Comparison of ENCODE assay signal across 1 cellular context in genomic region chr9:136599074-136599531, GRCh38.
TF ChIP-seq lines count a peak whose summit lies in the region.

No MANE protein-coding gene starts in this region.

TF ChIP-seq in GM23338, 12 proteins besides CTCF, POLR2A, EP300 and RAD21 (continued from another document):
- TF ChIP-seq, protein P1, sequence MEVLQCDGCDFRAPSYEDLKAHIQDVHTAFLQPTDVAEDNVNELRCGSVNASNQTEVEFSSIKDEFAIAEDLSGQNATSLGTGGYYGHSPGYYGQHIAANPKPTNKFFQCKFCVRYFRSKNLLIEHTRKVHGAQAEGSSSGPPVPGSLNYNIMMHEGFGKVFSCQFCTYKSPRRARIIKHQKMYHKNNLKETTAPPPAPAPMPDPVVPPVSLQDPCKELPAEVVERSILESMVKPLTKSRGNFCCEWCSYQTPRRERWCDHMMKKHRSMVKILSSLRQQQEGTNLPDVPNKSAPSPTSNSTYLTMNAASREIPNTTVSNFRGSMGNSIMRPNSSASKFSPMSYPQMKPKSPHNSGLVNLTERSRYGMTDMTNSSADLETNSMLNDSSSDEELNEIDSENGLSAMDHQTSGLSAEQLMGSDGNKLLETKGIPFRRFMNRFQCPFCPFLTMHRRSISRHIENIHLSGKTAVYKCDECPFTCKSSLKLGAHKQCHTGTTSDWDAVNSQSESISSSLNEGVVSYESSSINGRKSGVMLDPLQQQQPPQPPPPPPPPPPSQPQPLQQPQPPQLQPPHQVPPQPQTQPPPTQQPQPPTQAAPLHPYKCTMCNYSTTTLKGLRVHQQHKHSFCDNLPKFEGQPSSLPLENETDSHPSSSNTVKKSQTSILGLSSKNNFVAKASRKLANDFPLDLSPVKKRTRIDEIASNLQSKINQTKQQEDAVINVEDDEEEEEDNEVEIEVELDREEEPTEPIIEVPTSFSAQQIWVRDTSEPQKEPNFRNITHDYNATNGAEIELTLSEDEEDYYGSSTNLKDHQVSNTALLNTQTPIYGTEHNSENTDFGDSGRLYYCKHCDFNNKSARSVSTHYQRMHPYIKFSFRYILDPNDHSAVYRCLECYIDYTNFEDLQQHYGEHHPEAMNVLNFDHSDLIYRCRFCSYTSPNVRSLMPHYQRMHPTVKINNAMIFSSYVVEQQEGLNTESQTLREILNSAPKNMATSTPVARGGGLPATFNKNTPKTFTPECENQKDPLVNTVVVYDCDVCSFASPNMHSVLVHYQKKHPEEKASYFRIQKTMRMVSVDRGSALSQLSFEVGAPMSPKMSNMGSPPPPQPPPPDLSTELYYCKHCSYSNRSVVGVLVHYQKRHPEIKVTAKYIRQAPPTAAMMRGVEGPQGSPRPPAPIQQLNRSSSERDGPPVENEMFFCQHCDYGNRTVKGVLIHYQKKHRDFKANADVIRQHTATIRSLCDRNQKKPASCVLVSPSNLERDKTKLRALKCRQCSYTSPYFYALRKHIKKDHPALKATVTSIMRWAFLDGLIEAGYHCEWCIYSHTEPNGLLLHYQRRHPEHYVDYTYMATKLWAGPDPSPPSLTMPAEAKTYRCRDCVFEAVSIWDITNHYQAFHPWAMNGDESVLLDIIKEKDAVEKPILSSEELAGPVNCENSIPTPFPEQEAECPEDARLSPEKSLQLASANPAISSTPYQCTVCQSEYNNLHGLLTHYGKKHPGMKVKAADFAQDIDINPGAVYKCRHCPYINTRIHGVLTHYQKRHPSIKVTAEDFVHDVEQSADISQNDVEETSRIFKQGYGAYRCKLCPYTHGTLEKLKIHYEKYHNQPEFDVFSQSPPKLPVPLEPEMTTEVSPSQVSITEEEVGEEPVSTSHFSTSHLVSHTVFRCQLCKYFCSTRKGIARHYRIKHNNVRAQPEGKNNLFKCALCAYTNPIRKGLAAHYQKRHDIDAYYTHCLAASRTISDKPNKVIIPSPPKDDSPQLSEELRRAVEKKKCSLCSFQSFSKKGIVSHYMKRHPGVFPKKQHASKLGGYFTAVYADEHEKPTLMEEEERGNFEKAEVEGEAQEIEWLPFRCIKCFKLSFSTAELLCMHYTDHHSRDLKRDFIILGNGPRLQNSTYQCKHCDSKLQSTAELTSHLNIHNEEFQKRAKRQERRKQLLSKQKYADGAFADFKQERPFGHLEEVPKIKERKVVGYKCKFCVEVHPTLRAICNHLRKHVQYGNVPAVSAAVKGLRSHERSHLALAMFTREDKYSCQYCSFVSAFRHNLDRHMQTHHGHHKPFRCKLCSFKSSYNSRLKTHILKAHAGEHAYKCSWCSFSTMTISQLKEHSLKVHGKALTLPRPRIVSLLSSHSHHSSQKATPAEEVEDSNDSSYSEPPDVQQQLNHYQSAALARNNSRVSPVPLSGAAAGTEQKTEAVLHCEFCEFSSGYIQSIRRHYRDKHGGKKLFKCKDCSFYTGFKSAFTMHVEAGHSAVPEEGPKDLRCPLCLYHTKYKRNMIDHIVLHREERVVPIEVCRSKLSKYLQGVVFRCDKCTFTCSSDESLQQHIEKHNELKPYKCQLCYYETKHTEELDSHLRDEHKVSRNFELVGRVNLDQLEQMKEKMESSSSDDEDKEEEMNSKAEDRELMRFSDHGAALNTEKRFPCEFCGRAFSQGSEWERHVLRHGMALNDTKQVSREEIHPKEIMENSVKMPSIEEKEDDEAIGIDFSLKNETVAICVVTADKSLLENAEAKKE (CRISPR knock-in tag; IDR thresholded peaks at IDR 0.05): no peak
- TF ChIP-seq, protein P2, sequence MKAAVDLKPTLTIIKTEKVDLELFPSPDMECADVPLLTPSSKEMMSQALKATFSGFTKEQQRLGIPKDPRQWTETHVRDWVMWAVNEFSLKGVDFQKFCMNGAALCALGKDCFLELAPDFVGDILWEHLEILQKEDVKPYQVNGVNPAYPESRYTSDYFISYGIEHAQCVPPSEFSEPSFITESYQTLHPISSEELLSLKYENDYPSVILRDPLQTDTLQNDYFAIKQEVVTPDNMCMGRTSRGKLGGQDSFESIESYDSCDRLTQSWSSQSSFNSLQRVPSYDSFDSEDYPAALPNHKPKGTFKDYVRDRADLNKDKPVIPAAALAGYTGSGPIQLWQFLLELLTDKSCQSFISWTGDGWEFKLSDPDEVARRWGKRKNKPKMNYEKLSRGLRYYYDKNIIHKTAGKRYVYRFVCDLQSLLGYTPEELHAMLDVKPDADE (IDR thresholded peaks at IDR 0.05): no peak
- no peak for TF ChIP-seq CREB1 (CRISPR knock-in tag; IDR thresholded peaks at IDR 0.05; ENCODE audit: low read depth)
- no peak for TF ChIP-seq ZNF114 (CRISPR knock-in tag; IDR thresholded peaks at IDR 0.05)
